8 cellular contexts compared by ENCODE assay signal in genomic region chr6:55980627-55981211, GRCh38.
DNase-seq lines count a peak whose midpoint lies in the region; ATAC-seq, FAIRE-seq and TF ChIP-seq lines count a peak whose summit lies in the region.

No MANE protein-coding gene starts in this region.

- peak; percentile 22 for DNase-seq in MV-4-11 (lab: John Stamatoyannopoulos, UW)
- peak; percentile 29 for DNase-seq in SW480 (ENCODE audit: low spot score)
- peak; percentile 6 for DNase-seq in globus pallidus (ENCODE audit: low spot score)
- DNase-seq in small intestine: peak; percentile 24
- no peak for DNase-seq in GDM1 (lab: John Stamatoyannopoulos, UW)

- no peak overlapping the region for H3K27ac ChIP-seq in 22Rv1
- no peak overlapping the region for H3K27ac ChIP-seq in small intestine (ENCODE audit: low read depth in 1 of 2, low read length in 1 of 2)

- peak; percentile 77 for FAIRE-seq in small intestine (lab: Jason Lieb, UNC)

- ATAC-seq in HG03039 (IDR thresholded peaks at IDR 0.05; ENCODE audit: unreplicated experiment): no peak

- no peak overlapping the region for H3K4me3 ChIP-seq in small intestine (ENCODE audit: low read depth in 1 of 2, low read length in 2 of 2)

- no peaks in the 10 kb centered on the region for H3K36me3 ChIP-seq in small intestine (ENCODE audit: control insufficient read depth in 2 of 2, insufficient read depth in 2 of 2, low read length in 2 of 2)

- TF ChIP-seq CTCF in 22Rv1 (IDR thresholded peaks at IDR 0.05) (peak; percentile 80), GM12874 (IDR thresholded peaks at IDR 0.05; ENCODE audit: insufficient read depth, low read depth, low read length) (peak; percentile 34; the same call in 1 of the 2 replicates)

- H3K9me3 ChIP-seq in small intestine (ENCODE audit: control insufficient read depth, low read depth): no peaks in the 10 kb centered on the region

- H3K27me3 ChIP-seq in small intestine (ENCODE audit: control insufficient read depth in 2 of 2, insufficient read depth in 2 of 2, low read length in 2 of 2): no peaks in the 10 kb centered on the region

- 3 to 21% (median 5%) methylated on average over 1 of the region's 1 CpG for WGBS in small intestine, 3 donors

- H3K4me1 ChIP-seq in small intestine (ENCODE audit: control insufficient read depth in 2 of 2, insufficient read depth in 1 of 2, low read depth in 1 of 2, low read length in 1 of 2): no peaks in the 10 kb centered on the region
